Comparison of ENCODE assay signal across 26 cellular contexts in the genomic region with DNA sequence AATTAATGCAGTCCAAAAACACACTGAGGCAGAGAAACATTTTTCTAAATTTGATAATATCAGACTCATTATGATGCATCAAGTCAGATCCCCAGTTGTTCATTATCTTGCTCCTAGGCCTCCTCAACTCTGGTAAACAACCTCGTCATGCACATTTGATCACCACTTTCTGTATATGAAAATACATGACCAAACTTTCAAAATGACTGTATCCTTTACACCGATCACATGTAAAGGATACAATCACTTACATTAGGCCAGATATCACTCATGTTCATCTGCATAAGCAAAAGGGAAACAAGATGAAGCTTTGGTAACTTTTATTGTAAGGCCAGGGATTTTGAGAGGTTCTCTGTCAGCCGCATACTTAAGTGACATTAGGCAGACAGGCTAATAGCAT.
"Had no signal": no experiment of that assay in that cellular context is flagged by ENCODE, and none has a peak within 500 bp of the region (broad histone marks: within the 10 kb centered on the region; RNA-seq: fewer than 3 reads in every experiment).

No MANE protein-coding gene starts in this region.

- H3K4me1 Mint-ChIP-seq: immature natural killer cell; natural killer cell; stimulated activated naive B cell treated with anti-CD40 and anti-IgM and Interleukin-4, amounts not matched to agents 10 μg/mL and 1 μg/mL and 100 μg/mL, for 72 hours had no signal

- DNase-seq: cortex of kidney; effector memory CD8-positive, alpha-beta T cell; erythroblast; esophagus squamous epithelium; foreskin melanocyte; glutamatergic neuron; hypothalamus; immature natural killer cell; islet precursor cell; kidney glomerular epithelial cell; left colon; left ventricle myocardium inferior; lower lobe of right lung; natural killer cell; right lobe of liver; small intestine; stimulated activated CD4-positive, alpha-beta T cell treated with anti-CD3 and anti-CD28 coated beads, Interleukin-15, amount 100 ng/mL, for 24 hours; stimulated activated CD4-positive, alpha-beta T cell treated with anti-CD3 and anti-CD28 coated beads, Interleukin-2, amount 100 ng/mL, for 48 hours; stimulated activated naive B cell treated with anti-CD40 and anti-IgM and Interleukin-4, amounts not matched to agents 10 μg/mL and 1 μg/mL and 100 μg/mL, for 72 hours; stomach; thyroid gland; trophoblast cell had no signal

- H3K36me3 ChIP-seq: esophagus squamous epithelium, left ventricle myocardium inferior, lower lobe of right lung, neutrophil, right lobe of liver, stomach, thyroid gland had no signal

- H3K4me3 Mint-ChIP-seq: effector memory CD8-positive, alpha-beta T cell; immature natural killer cell; natural killer cell; stimulated activated naive B cell treated with anti-CD40 and anti-IgM and Interleukin-4, amounts not matched to agents 10 μg/mL and 1 μg/mL and 100 μg/mL, for 72 hours had no signal

- ATAC-seq: effector memory CD8-positive, alpha-beta T cell; left colon; lower lobe of right lung; natural killer cell; right lobe of liver; stimulated activated naive B cell treated with anti-CD40 and anti-IgM and Interleukin-4, amounts not matched to agents 10 μg/mL and 1 μg/mL and 100 μg/mL, for 72 hours had no signal

- H3K27me3 Mint-ChIP-seq: effector memory CD8-positive, alpha-beta T cell; progenitor cell of endocrine pancreas; stimulated activated naive B cell treated with anti-CD40 and anti-IgM and Interleukin-4, amounts not matched to agents 10 μg/mL and 1 μg/mL and 100 μg/mL, for 72 hours had no signal

- H3K36me3 Mint-ChIP-seq: immature natural killer cell; natural killer cell; stimulated activated naive B cell treated with anti-CD40 and anti-IgM and Interleukin-4, amounts not matched to agents 10 μg/mL and 1 μg/mL and 100 μg/mL, for 72 hours had no signal

- FAIRE-seq: endometrium, small intestine had no signal

- H3K9me3 ChIP-seq: esophagus squamous epithelium, left ventricle myocardium inferior, lower lobe of right lung, neutrophil, right lobe of liver, stomach, thyroid gland had no signal

- H3K27me3 ChIP-seq: esophagus squamous epithelium, neutrophil, right lobe of liver, stomach, thyroid gland had no signal

- H3K4me3 ChIP-seq: esophagus squamous epithelium, left ventricle myocardium inferior, lower lobe of right lung, right lobe of liver, stomach, thyroid gland had no signal

- H3K9ac ChIP-seq: parathyroid adenoma had no signal

- H2AFZ ChIP-seq: parathyroid adenoma had no signal

- H3K27ac Mint-ChIP-seq: effector memory CD8-positive, alpha-beta T cell; immature natural killer cell; natural killer cell; progenitor cell of endocrine pancreas; stimulated activated naive B cell treated with anti-CD40 and anti-IgM and Interleukin-4, amounts not matched to agents 10 μg/mL and 1 μg/mL and 100 μg/mL, for 72 hours had no signal

- H3K27ac ChIP-seq: esophagus squamous epithelium, left ventricle myocardium inferior, lower lobe of right lung, neutrophil, parathyroid adenoma, right lobe of liver, stomach, thyroid gland had no signal

- H3K4me1 ChIP-seq: esophagus squamous epithelium, left ventricle myocardium inferior, lower lobe of right lung, parathyroid adenoma, right lobe of liver, stomach, thyroid gland had no signal

- H3K79me2 ChIP-seq: parathyroid adenoma had no signal
